In genomic region chr4:52573551-52573950, GRCh38 we compare ENCODE assay signal across 1 cellular context.
TF ChIP-seq lines count a peak whose summit lies in the region.

No MANE protein-coding gene starts in this region.

TF ChIP-seq in IMR-90, 13 proteins besides CTCF, POLR2A, EP300 and RAD21:
- TF ChIP-seq CEBPB (IDR thresholded peaks at IDR 0.05; ENCODE audit: low read depth, low read length) (no peak), USF2 (IDR thresholded peaks at IDR 0.05; ENCODE audit: low read depth, low read length) (no peak), SMC3 (IDR thresholded peaks at IDR 0.05; ENCODE audit: low read depth, low read length) (no peak), FOS (IDR thresholded peaks at IDR 0.05; ENCODE audit: low read depth, low read length) (no peak), MAZ (IDR thresholded peaks at IDR 0.05; ENCODE audit: borderline replicate concordance, low read depth, low read length) (no peak)
